ENCODE assay signal across 8 cellular contexts in genomic region chrX:154457491-154458115, GRCh38. TPM values are rescaled to one million over a fixed set of nuclear protein-coding genes. Genes with fewer than 3 reads are reported as not detected.
A peak's percentile ranks its signal among the peaks of the same experiment; 100 is the strongest.
DNase-seq lines count a peak whose midpoint lies in the region; ATAC-seq and TF ChIP-seq lines count a peak whose summit lies in the region.

No MANE protein-coding gene starts in this region.

- no peak for TF ChIP-seq CTCF in fibroblast of the aortic adventitia (IDR thresholded peaks at IDR 0.05; ENCODE audit: insufficient read depth, low read length)
- no peak for TF ChIP-seq CTCF in ovary (IDR thresholded peaks at IDR 0.05)

- H3K36me3 Mint-ChIP-seq in activated T-cell treated with anti-CD3 and anti-CD28 coated beads, Interleukin-2, amount 50 U/mL, for 4 hours (ENCODE audit: insufficient read depth): no peaks in the 10 kb centered on the region

- H3K4me3 Mint-ChIP-seq in activated T-cell treated with anti-CD3 and anti-CD28 coated beads, Interleukin-2, amount 50 U/mL, for 4 hours: peak overlapping the region; percentile 92

- no peaks in the 10 kb centered on the region for H3K27me3 ChIP-seq in ovary

- peak overlapping the region; percentile 58 for H3K4me3 ChIP-seq in fibroblast of the aortic adventitia (ENCODE audit: low read depth, low read length)
- H3K4me3 ChIP-seq in ovary: peak overlapping the region; percentile 50

- TF ChIP-seq POLR2A in ovary (IDR thresholded peaks at IDR 0.05): no peak

- peak overlapping the region; percentile 51 to 73 for H3K27ac ChIP-seq in ovary

- H3K4me1 ChIP-seq in ovary (ENCODE audit: insufficient read depth): no peaks in the 10 kb centered on the region

- H3K9me3 Mint-ChIP-seq in activated T-cell treated with anti-CD3 and anti-CD28 coated beads, Interleukin-2, amount 50 U/mL, for 4 hours: no peaks in the 10 kb centered on the region

- peak; percentile 47 for ATAC-seq in HG02623 (IDR thresholded peaks at IDR 0.05; ENCODE audit: unreplicated experiment)
- ATAC-seq in activated T-cell treated with anti-CD3 and anti-CD28 coated beads, Interleukin-2, amount 50 U/mL, for 4 hours: peak; percentile 56 to 57

- H3K36me3 ChIP-seq in ovary: no peaks in the 10 kb centered on the region

- TF ChIP-seq EP300 in ovary (IDR thresholded peaks at IDR 0.05): no peak

- no peaks in the 10 kb centered on the region for H3K27me3 Mint-ChIP-seq in activated T-cell treated with anti-CD3 and anti-CD28 coated beads, Interleukin-2, amount 50 U/mL, for 4 hours (ENCODE audit: low read depth)

- intact Hi-C loops in ovary (cut with DNase I): no loop called here

- WGBS in ovary, 3 donors: 31 to 40% (median 35%) methylated on average over 38 to 65 of the region's 65 CpGs

- DNase-seq in DMS 273 (lab: John Stamatoyannopoulos, UW; ENCODE audit: unreplicated experiment) (peak; percentile 70), DMS 273 treated with DMSO at 0.1 percent for 48 hours (lab: John Stamatoyannopoulos, UW) (no peak), NCI-H146 treated with DMSO at 0.1 percent for 48 hours (lab: John Stamatoyannopoulos, UW; ENCODE audit: unreplicated experiment) (peak; percentile 16), fibroblast of the aortic adventitia (ENCODE audit: low read depth) (no peak), ovary (peak in 3 of 5 donors; percentile 45 to 72 (median 56)), COR-L47 (lab: John Stamatoyannopoulos, UW) (no peak)
- peak; percentile 42 for DNase-seq in activated T-cell treated with anti-CD3 and anti-CD28 coated beads, Interleukin-2, amount 50 U/mL, for 4 hours

- peaks cover 10% of the 10 kb centered on the region for H3K4me1 Mint-ChIP-seq in activated T-cell treated with anti-CD3 and anti-CD28 coated beads, Interleukin-2, amount 50 U/mL, for 4 hours (ENCODE audit: low read depth)

- H3K9me3 ChIP-seq in ovary: no peaks in the 10 kb centered on the region

RNA-seq across cellular contexts. Expression of gene PLXNA3, which starts 0.5 kb away (rescaled TPM):
- total RNA-seq in activated T-cell treated with anti-CD3 and anti-CD28 coated beads, Interleukin-2, amount 50 U/mL, for 4 hours: 10 to 100 TPM; 26.6 to 33.8 (median 27.6) TPM
- 11.9 and 25.8 TPM in 2 replicates for total RNA-seq in fibroblast of the aortic adventitia (ENCODE audit: low replicate concordance)
- total RNA-seq in ovary: 100 to 1,000 TPM in 1 of 7 donors, 10 to 100 TPM in 5, 1 to 10 TPM in 1; 9.5 to 118 (median 50.9) TPM
- 10 to 100 TPM; 11.0 to 17.0 TPM for polyA plus RNA-seq in ovary

RNA-seq across cellular contexts. Expression of gene FAM50A, which starts 13.7 kb away (rescaled TPM):
- total RNA-seq in activated T-cell treated with anti-CD3 and anti-CD28 coated beads, Interleukin-2, amount 50 U/mL, for 4 hours: 10 to 100 TPM; 60.2 to 61.9 (median 61.6) TPM
- 39.0 and 99.0 TPM in 2 replicates for total RNA-seq in fibroblast of the aortic adventitia (ENCODE audit: low replicate concordance)
- total RNA-seq in ovary: 10 to 100 TPM; 21.3 to 48.9 (median 34.3) TPM
- 10 to 100 TPM; 41.4 to 42.8 TPM for polyA plus RNA-seq in ovary

RNA-seq across cellular contexts. Expression of gene GDI1, which starts 20.6 kb away (rescaled TPM):
- total RNA-seq in activated T-cell treated with anti-CD3 and anti-CD28 coated beads, Interleukin-2, amount 50 U/mL, for 4 hours: 100 to 1,000 TPM; 107 to 126 (median 116) TPM
- 53.9 and 115 TPM in 2 replicates for total RNA-seq in fibroblast of the aortic adventitia (ENCODE audit: low replicate concordance)
- total RNA-seq in ovary: 100 to 1,000 TPM in 5 of 7 donors, 10 to 100 TPM in 2; 72.8 to 188 (median 139) TPM
- polyA plus RNA-seq in ovary: 100 to 1,000 TPM; 113 to 116 TPM

RNA-seq across cellular contexts. Expression of gene LAGE3, which starts 21.5 kb away (rescaled TPM):
- 10 to 100 TPM; 76.1 to 89.9 (median 88.1) TPM for total RNA-seq in activated T-cell treated with anti-CD3 and anti-CD28 coated beads, Interleukin-2, amount 50 U/mL, for 4 hours
- total RNA-seq in fibroblast of the aortic adventitia (ENCODE audit: low replicate concordance): 19.1 and 31.6 TPM in 2 replicates
- 10 to 100 TPM; 19.4 to 39.3 (median 23.2) TPM for total RNA-seq in ovary
- 10 to 100 TPM in 1 of 2 donors, 1 to 10 TPM in 1; 2.7 to 19.5 TPM for polyA plus RNA-seq in ovary

RNA-seq across cellular contexts. Expression of gene UBL4A, which starts 28.8 kb away (rescaled TPM):
- 10 to 100 TPM; 51.5 to 63.2 (median 59.1) TPM for total RNA-seq in activated T-cell treated with anti-CD3 and anti-CD28 coated beads, Interleukin-2, amount 50 U/mL, for 4 hours
- total RNA-seq in fibroblast of the aortic adventitia (ENCODE audit: low replicate concordance) (10.9 and 35.0 TPM in 2 replicates), ovary (10 to 100 TPM; 17.2 to 35.5 (median 29.3) TPM)
- polyA plus RNA-seq in ovary: 10 to 100 TPM; 14.6 to 21.6 TPM

Comparison
In these comparisons a context has a peak if more than half of its experiments do, and no peak if none do; other contexts are left out.
1. DNase-seq: peak in DMS 273 (single experiment), NCI-H146 treated with DMSO at 0.1 percent for 48 hours (single experiment), activated T-cell treated with anti-CD3 and anti-CD28 coated beads, Interleukin-2, amount 50 U/mL, for 4 hours (single experiment) and ovary (3 of 5); none in DMS 273 treated with DMSO at 0.1 percent for 48 hours (single experiment), fibroblast of the aortic adventitia (single experiment) and COR-L47 (single experiment).